ENCODE assay signal across 35 cellular contexts in genomic region chr13:109979186-109979585, GRCh38.
DNase-seq lines count a peak whose midpoint lies in the region; ATAC-seq, FAIRE-seq and TF ChIP-seq lines count a peak whose summit lies in the region.
"Had no signal": no experiment of that assay in that cellular context is flagged by ENCODE, and none has a peak within 500 bp of the region (broad histone marks: within the 10 kb centered on the region; RNA-seq: fewer than 3 reads in every experiment).

No MANE protein-coding gene starts in this region.

- H4K20me1 ChIP-seq in GM23338 (replicated peaks; ENCODE audit: insufficient read depth) (no peaks in the 10 kb centered on the region), Karpas-422 (ENCODE audit: insufficient read depth, low read depth, low read length) (no peaks in the 10 kb centered on the region), keratinocyte (ENCODE audit: control insufficient read depth, extremely low read depth, insufficient read depth, low read length) (no peaks in the 10 kb centered on the region)

- H3K4me3 ChIP-seq in GM23338 (no peak overlapping the region), Karpas-422 (ENCODE audit: low read length) (no peak overlapping the region), bronchial epithelial cell (ENCODE audit: low read depth, low read length) (no peak overlapping the region), keratinocyte (ENCODE audit: control insufficient read depth in 2 of 3, extremely low read depth in 1 of 3, insufficient read depth in 2 of 3, low read depth in 1 of 3, low read length in 3 of 3) (no peak overlapping the region)
- H3K4me3 ChIP-seq: body of pancreas, ovary, suprapubic skin, upper lobe of right lung had no signal

- no peaks in the 10 kb centered on the region for H3K9me3 Mint-ChIP-seq in GM23338
- H3K9me3 Mint-ChIP-seq: activated T-cell treated with anti-CD3 and anti-CD28 coated beads, Interleukin-2, amount 50 U/mL, for 72 hours; memory B cell; neural crest cell; stimulated activated naive B cell treated with anti-CD40 and anti-IgM and Interleukin-4, amounts not matched to agents 10 μg/mL and 1 μg/mL and 100 μg/mL, for 72 hours; T-helper 1 cell treated with Interleukin-12 subunit alpha and Interleukin-12 subunit beta and Interleukin-4 antibody, amounts not matched to agents 30 μg/mL and 1 μg/mL, for 36 hours had no signal

- no peak for TF ChIP-seq CTCF in GM23338 (conservative IDR thresholded peaks at IDR 0.05; ENCODE audit: low read depth in 2 of 2)
- no peak for TF ChIP-seq CTCF in bronchial epithelial cell (IDR thresholded peaks at IDR 0.05; ENCODE audit: insufficient read depth, low read length, severe bottlenecking)
- TF ChIP-seq CTCF in keratinocyte (optimal IDR thresholded peaks at IDR 0.05 in 1 of 3, IDR thresholded peaks at IDR 0.05 in 1 of 3, conservative IDR thresholded peaks at IDR 0.05 in 1 of 3; ENCODE audit: extremely low read depth in 1 of 3, insufficient read depth in 2 of 3, low read length in 3 of 3), result no peak

- H3K36me3 ChIP-seq in GM23338 (ENCODE audit: insufficient read depth), result no peaks in the 10 kb centered on the region
- no peaks in the 10 kb centered on the region for H3K36me3 ChIP-seq in Karpas-422 (ENCODE audit: insufficient read depth, low read length)
- no peaks in the 10 kb centered on the region for H3K36me3 ChIP-seq in bronchial epithelial cell (ENCODE audit: control insufficient read depth, insufficient read depth, low read length)
- no peaks in the 10 kb centered on the region for H3K36me3 ChIP-seq in keratinocyte (ENCODE audit: control insufficient read depth in 2 of 2, extremely low read depth in 1 of 2, insufficient read depth in 2 of 2, low read length in 2 of 2)
- H3K36me3 ChIP-seq: BE2C, ovary, suprapubic skin, upper lobe of right lung had no signal

- no peak for FAIRE-seq in bronchial epithelial cell (lab: Jason Lieb, UNC)
- FAIRE-seq in keratinocyte (lab: Jason Lieb, UNC), result peak; percentile 99
- FAIRE-seq: endothelial cell of umbilical vein, GM12891 had no signal

- H3K27me3 ChIP-seq in GM23338 (ENCODE audit: insufficient read depth) (no peaks in the 10 kb centered on the region), Karpas-422 (ENCODE audit: low read length) (no peaks in the 10 kb centered on the region), bronchial epithelial cell (ENCODE audit: control insufficient read depth, insufficient read depth, low read length) (no peaks in the 10 kb centered on the region), keratinocyte (ENCODE audit: control insufficient read depth, extremely low read depth, insufficient read depth, low read length) (no peaks in the 10 kb centered on the region)
- H3K27me3 ChIP-seq: body of pancreas, ovary, suprapubic skin, upper lobe of right lung had no signal

- no peaks in the 10 kb centered on the region for H3K4me1 ChIP-seq in GM23338 (ENCODE audit: insufficient read depth)
- H3K4me1 ChIP-seq in Karpas-422 (ENCODE audit: low read length), result no peaks in the 10 kb centered on the region
- peaks cover 6% of the 10 kb centered on the region for H3K4me1 ChIP-seq in keratinocyte (ENCODE audit: control insufficient read depth, extremely low read depth, insufficient read depth, low read length)
- H3K4me1 ChIP-seq: BE2C, body of pancreas, suprapubic skin, upper lobe of right lung had no signal

- peaks cover 3% of the 10 kb centered on the region for H3K27me3 Mint-ChIP-seq in GM23338 (ENCODE audit: insufficient read depth, low read depth, poor library complexity)
- H3K27me3 Mint-ChIP-seq: memory B cell had no signal

- no peaks in the 10 kb centered on the region for H3F3A ChIP-seq in GM23338 (replicated peaks; ENCODE audit: low read depth)

- dilution Hi-C loops in keratinocyte (cut with MboI; ENCODE audit: extremely low pct_ligation_motif_present, low sequenced_read_pairs), result no loop called here

- DNase-seq in GM23338 (ENCODE audit: low spot score) (no peak), Karpas-422 (peak; percentile 14), bronchial epithelial cell (ENCODE audit: low read depth) (peak; percentile 84), keratinocyte (ENCODE audit: low read depth, low spot score) (peak; percentile 26), OCI-M1 (lab: John Stamatoyannopoulos, UW) (no peak), GM03348 (ENCODE audit: low spot score) (no peak), GM19238 (ENCODE audit: insufficient read length, low spot score) (no peak)
- DNase-seq: activated CD4-positive, alpha-beta T cell treated with anti-CD3 and anti-CD28 coated beads, Interleukin-2, amount 50 U/mL, for 48 hours; activated naive CD4-positive, alpha-beta T cell; activated T-cell treated with anti-CD3 and anti-CD28 coated beads, Interleukin-2, amount 50 U/mL, for 72 hours; BE2C; body of pancreas; CD8-positive, alpha-beta memory T cell; DMS 273 treated with DMSO at 0.1 percent for 48 hours; hippocampal formation; immature natural killer cell; KG1; MM.1S; NCI-H1436 treated with DMSO at 0.1 percent for 48 hours; NCI-H2107; NCI-H446; NCI-H774; ovary; SK-N-SH; stimulated activated naive B cell treated with anti-CD40 and anti-IgM and Interleukin-4, amounts not matched to agents 10 μg/mL and 1 μg/mL and 100 μg/mL, for 72 hours; upper lobe of right lung had no signal

- H3K9me1 ChIP-seq in keratinocyte (ENCODE audit: control insufficient read depth, extremely low read depth, insufficient read depth, low read length), result no peaks in the 10 kb centered on the region

- no peaks in the 10 kb centered on the region for H3K4me1 Mint-ChIP-seq in GM23338
- H3K4me1 Mint-ChIP-seq: CD8-positive, alpha-beta memory T cell; immature natural killer cell; memory B cell had no signal

- no peaks in the 10 kb centered on the region for H3K36me3 Mint-ChIP-seq in GM23338 (ENCODE audit: low read depth)
- H3K36me3 Mint-ChIP-seq: CD8-positive, alpha-beta memory T cell; immature natural killer cell; memory B cell; stimulated activated naive B cell treated with anti-CD40 and anti-IgM and Interleukin-4, amounts not matched to agents 10 μg/mL and 1 μg/mL and 100 μg/mL, for 72 hours had no signal

- H3K4me2 ChIP-seq in GM23338 (no peak overlapping the region), Karpas-422 (ENCODE audit: low read depth, low read length, poor library complexity, severe bottlenecking) (no peak overlapping the region), keratinocyte (ENCODE audit: control insufficient read depth, extremely low read depth, insufficient read depth, low read depth, low read length) (no peak overlapping the region)
- H3K4me2 ChIP-seq: SK-N-SH had no signal

- H3K9me2 ChIP-seq in GM23338 (ENCODE audit: insufficient read depth) (no peaks in the 10 kb centered on the region; the same call in 1 of the 2 replicates), Karpas-422 (replicated peaks; ENCODE audit: insufficient read depth, low read length) (no peaks in the 10 kb centered on the region)
- H3K9me2 ChIP-seq: SK-N-SH had no signal

- no peak overlapping the region for H3K9ac ChIP-seq in Karpas-422 (ENCODE audit: low read length)
- no peak overlapping the region for H3K9ac ChIP-seq in keratinocyte (ENCODE audit: control insufficient read depth, extremely low read depth, insufficient read depth, low read length)
- H3K9ac ChIP-seq: SK-N-SH had no signal

- no peaks in the 10 kb centered on the region for H3K79me2 ChIP-seq in GM23338 (replicated peaks; ENCODE audit: insufficient read depth)
- H3K79me2 ChIP-seq in Karpas-422 (ENCODE audit: low read length), result no peaks in the 10 kb centered on the region
- H3K79me2 ChIP-seq in keratinocyte (ENCODE audit: control insufficient read depth, insufficient read depth, low read length), result no peaks in the 10 kb centered on the region

- H2AFZ ChIP-seq in GM23338 (0 out of 2 replicates have a peak overlapping the region, but pooled peaks have one; percentile 52), Karpas-422 (ENCODE audit: low read length) (no peak overlapping the region), keratinocyte (ENCODE audit: control insufficient read depth, low read length) (no peak overlapping the region)

- H3K27ac Mint-ChIP-seq in GM23338, result no peak overlapping the region
- H3K27ac Mint-ChIP-seq: activated T-cell treated with anti-CD3 and anti-CD28 coated beads, Interleukin-2, amount 50 U/mL, for 72 hours; CD8-positive, alpha-beta memory T cell; immature natural killer cell; memory B cell; stimulated activated naive B cell treated with anti-CD40 and anti-IgM and Interleukin-4, amounts not matched to agents 10 μg/mL and 1 μg/mL and 100 μg/mL, for 72 hours; T-helper 1 cell treated with Interleukin-12 subunit alpha and Interleukin-12 subunit beta and Interleukin-4 antibody, amounts not matched to agents 30 μg/mL and 1 μg/mL, for 36 hours had no signal

- no peaks in the 10 kb centered on the region for H3K9me3 ChIP-seq in Karpas-422 (ENCODE audit: low read length)
- no peaks in the 10 kb centered on the region for H3K9me3 ChIP-seq in keratinocyte (ENCODE audit: control insufficient read depth, low read depth, low read length)
- H3K9me3 ChIP-seq: BE2C, body of pancreas, ovary, SK-N-SH, suprapubic skin, upper lobe of right lung had no signal

- no peak overlapping the region for H3K27ac ChIP-seq in GM23338 (ENCODE audit: low read depth)
- no peak overlapping the region for H3K27ac ChIP-seq in Karpas-422 (ENCODE audit: low read length)
- H3K27ac ChIP-seq in keratinocyte (ENCODE audit: control insufficient read depth, insufficient read depth, low read length), result no peak overlapping the region
- H3K27ac ChIP-seq: body of pancreas, ovary, suprapubic skin, upper lobe of right lung had no signal

- no peak overlapping the region for H3K4me3 Mint-ChIP-seq in GM23338
- H3K4me3 Mint-ChIP-seq: activated T-cell treated with anti-CD3 and anti-CD28 coated beads, Interleukin-2, amount 50 U/mL, for 72 hours; CD8-positive, alpha-beta memory T cell; immature natural killer cell; memory B cell; neural crest cell; stimulated activated naive B cell treated with anti-CD40 and anti-IgM and Interleukin-4, amounts not matched to agents 10 μg/mL and 1 μg/mL and 100 μg/mL, for 72 hours; T-helper 1 cell treated with Interleukin-12 subunit alpha and Interleukin-12 subunit beta and Interleukin-4 antibody, amounts not matched to agents 30 μg/mL and 1 μg/mL, for 36 hours had no signal

- ATAC-seq in GM23338 (peak; percentile 44; the same call in 2 of the 3 replicates), HG02610 (IDR thresholded peaks at IDR 0.05; ENCODE audit: unreplicated experiment) (no peak)
- ATAC-seq: activated T-cell treated with anti-CD3 and anti-CD28 coated beads, Interleukin-2, amount 50 U/mL, for 72 hours; body of pancreas; left lobe of liver; Right ventricle myocardium inferior; stimulated activated naive B cell treated with anti-CD40 and anti-IgM and Interleukin-4, amounts not matched to agents 10 μg/mL and 1 μg/mL and 100 μg/mL, for 72 hours; upper lobe of right lung had no signal

TF ChIP-seq in GM23338, 12 proteins besides CTCF, POLR2A, EP300 and RAD21:
- TF ChIP-seq CREB1 (CRISPR knock-in tag; IDR thresholded peaks at IDR 0.05; ENCODE audit: low read depth) (no peak), JUNB (IDR thresholded peaks at IDR 0.05; ENCODE audit: unreplicated experiment) (peak; percentile 67)

Comparison
In these comparisons a context has a peak if more than half of its experiments do, and no peak if none do; other contexts are left out.
1. DNase-seq: peak in Karpas-422 (single experiment), bronchial epithelial cell (single experiment) and keratinocyte (single experiment); none in GM23338 (single experiment), OCI-M1 (single experiment), GM03348 (single experiment) and GM19238 (single experiment).